Comparison of ENCODE assay signal across 1 cellular context in the genomic region with DNA sequence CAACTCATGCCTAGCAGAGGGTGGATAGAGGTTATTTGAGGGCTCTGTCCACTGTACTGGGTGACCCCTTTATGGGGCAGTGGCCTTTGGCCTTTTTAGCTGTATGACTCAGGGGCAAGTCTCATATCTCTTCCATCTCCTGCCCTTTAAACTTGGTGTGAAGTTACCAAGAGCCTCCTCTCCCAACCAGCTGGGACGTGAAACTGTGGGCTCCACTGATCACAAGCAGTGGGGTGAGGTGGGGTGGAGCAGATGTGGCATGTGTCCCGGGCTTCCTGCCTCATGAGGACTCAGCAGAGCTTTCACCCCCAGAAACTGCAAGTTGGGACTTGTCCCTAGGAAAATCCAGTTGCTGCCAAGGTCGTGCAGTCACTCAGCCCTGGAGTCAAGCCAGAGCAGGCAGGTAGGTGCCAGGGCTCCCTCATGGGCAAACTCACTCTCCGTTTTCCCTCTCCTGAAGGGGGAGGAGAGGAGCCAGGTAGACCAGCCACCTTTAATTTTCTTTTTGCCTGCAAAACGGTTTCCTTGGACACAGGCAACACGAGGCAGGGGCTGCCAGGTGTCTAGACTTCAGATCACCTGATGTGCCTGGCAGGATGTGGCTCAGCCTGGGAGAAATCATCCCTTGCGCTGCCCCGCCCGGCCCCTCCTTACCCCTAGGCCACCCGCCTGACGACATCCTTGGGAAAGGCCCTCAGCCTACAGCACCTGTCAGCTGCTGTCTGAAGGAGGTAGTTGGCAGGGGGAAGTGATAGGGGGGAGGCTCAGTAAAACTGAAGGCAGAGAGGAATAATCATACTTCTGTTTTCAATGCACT.
TF ChIP-seq lines count a peak whose summit lies in the region.

No MANE protein-coding gene starts in this region.

TF ChIP-seq in GM12878, 131 proteins besides CTCF, POLR2A, EP300 and RAD21 (continued from another document and continues in another):
- TF ChIP-seq, protein P1, sequence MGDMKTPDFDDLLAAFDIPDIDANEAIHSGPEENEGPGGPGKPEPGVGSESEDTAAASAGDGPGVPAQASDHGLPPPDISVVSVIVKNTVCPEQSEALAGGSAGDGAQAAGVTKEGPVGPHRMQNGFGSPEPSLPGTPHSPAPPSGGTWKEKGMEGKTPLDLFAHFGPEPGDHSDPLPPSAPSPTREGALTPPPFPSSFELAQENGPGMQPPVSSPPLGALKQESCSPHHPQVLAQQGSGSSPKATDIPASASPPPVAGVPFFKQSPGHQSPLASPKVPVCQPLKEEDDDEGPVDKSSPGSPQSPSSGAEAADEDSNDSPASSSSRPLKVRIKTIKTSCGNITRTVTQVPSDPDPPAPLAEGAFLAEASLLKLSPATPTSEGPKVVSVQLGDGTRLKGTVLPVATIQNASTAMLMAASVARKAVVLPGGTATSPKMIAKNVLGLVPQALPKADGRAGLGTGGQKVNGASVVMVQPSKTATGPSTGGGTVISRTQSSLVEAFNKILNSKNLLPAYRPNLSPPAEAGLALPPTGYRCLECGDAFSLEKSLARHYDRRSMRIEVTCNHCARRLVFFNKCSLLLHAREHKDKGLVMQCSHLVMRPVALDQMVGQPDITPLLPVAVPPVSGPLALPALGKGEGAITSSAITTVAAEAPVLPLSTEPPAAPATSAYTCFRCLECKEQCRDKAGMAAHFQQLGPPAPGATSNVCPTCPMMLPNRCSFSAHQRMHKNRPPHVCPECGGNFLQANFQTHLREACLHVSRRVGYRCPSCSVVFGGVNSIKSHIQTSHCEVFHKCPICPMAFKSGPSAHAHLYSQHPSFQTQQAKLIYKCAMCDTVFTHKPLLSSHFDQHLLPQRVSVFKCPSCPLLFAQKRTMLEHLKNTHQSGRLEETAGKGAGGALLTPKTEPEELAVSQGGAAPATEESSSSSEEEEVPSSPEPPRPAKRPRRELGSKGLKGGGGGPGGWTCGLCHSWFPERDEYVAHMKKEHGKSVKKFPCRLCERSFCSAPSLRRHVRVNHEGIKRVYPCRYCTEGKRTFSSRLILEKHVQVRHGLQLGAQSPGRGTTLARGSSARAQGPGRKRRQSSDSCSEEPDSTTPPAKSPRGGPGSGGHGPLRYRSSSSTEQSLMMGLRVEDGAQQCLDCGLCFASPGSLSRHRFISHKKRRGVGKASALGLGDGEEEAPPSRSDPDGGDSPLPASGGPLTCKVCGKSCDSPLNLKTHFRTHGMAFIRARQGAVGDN (IDR thresholded peaks at IDR 0.05): peak; percentile 72
- TF ChIP-seq CEBPB (IDR thresholded peaks at IDR 0.05; ENCODE audit: borderline replicate concordance in 1 of 2, low read depth in 2 of 2, low read length in 2 of 2) (no peak), ZNF24 (IDR thresholded peaks at IDR 0.05) (no peak), POLR2AphosphoS5 (IDR thresholded peaks at IDR 0.05; ENCODE audit: low read length) (peak; percentile 33; the same call in 1 of the 2 replicates), NBN (IDR thresholded peaks at IDR 0.05) (peak; percentile 53; the same call in 1 of the 2 replicates), JUND (IDR thresholded peaks at IDR 0.05; ENCODE audit: low read depth, low read length) (no peak), CBFB (IDR thresholded peaks at IDR 0.05; ENCODE audit: low read depth) (0 out of 2 replicates have a peak, but pooled peaks have one; percentile 32), DPF2 (IDR thresholded peaks at IDR 0.05) (peak; percentile 17; the same call in 1 of the 2 replicates), RB1 (IDR thresholded peaks at IDR 0.05; ENCODE audit: borderline replicate concordance) (no peak), MYC (IDR thresholded peaks at IDR 0.05; ENCODE audit: insufficient read depth, insufficient read length, insufficient replicate concordance, low read length, severe bottlenecking) (no peak), NFXL1 (IDR thresholded peaks at IDR 0.05; ENCODE audit: borderline replicate concordance) (no peak), RUNX3 (IDR thresholded peaks at IDR 0.05; ENCODE audit: low read length) (peak; percentile 40), NR2F1 (conservative IDR thresholded peaks at IDR 0.05) (peak; percentile 87), KLF5 (IDR thresholded peaks at IDR 0.05; ENCODE audit: partially characterized antibody) (no peak), POU2F2 (IDR thresholded peaks at IDR 0.05; ENCODE audit: borderline replicate concordance, low read depth, low read length) (no peak; the same call in 2 of the 3 replicates), YY1 (IDR thresholded peaks at IDR 0.05; ENCODE audit: low read depth, low read length) (no peak), FOS (IDR thresholded peaks at IDR 0.05; ENCODE audit: borderline replicate concordance, extremely low read depth, insufficient read length) (no peak), BRCA1 (IDR thresholded peaks at IDR 0.05; ENCODE audit: low read depth, low read length) (no peak), MTA3 (IDR thresholded peaks at IDR 0.05; ENCODE audit: borderline replicate concordance, low read length) (peak; percentile 60; the same call in 1 of the 2 replicates), TAF1 (IDR thresholded peaks at IDR 0.05; ENCODE audit: borderline replicate concordance, low read depth, low read length) (no peak), NR2C1 (IDR thresholded peaks at IDR 0.05) (no peak), ETV6 (conservative IDR thresholded peaks at IDR 0.05 in 1 of 2, IDR thresholded peaks at IDR 0.05 in 1 of 2; ENCODE audit: borderline replicate concordance in 1 of 2, low read depth in 1 of 2) (peak in 1 of 2 experiments; percentile 61; a peak in 1 of 4 replicates), KAT2A (conservative IDR thresholded peaks at IDR 0.05; ENCODE audit: control insufficient read depth, low read depth, low read length) (no peak), TCF12 (IDR thresholded peaks at IDR 0.05; ENCODE audit: low read depth, low read length) (peak; percentile 97), SMC3 (IDR thresholded peaks at IDR 0.05; ENCODE audit: borderline replicate concordance, low read length) (no peak), FOXM1 (IDR thresholded peaks at IDR 0.05; ENCODE audit: low read depth, low read length) (peak; percentile 42; the same call in 1 of the 2 replicates), HDAC6 (IDR thresholded peaks at IDR 0.05; ENCODE audit: unreplicated experiment) (no peak), MTA2 (IDR thresholded peaks at IDR 0.05; ENCODE audit: low read depth) (peak; percentile 48; the same call in 1 of the 2 replicates), SREBF1 (IDR thresholded peaks at IDR 0.05; ENCODE audit: low read length) (no peak), NRF1 (conservative IDR thresholded peaks at IDR 0.05; ENCODE audit: low read depth, low read length) (no peak), SPI1 (IDR thresholded peaks at IDR 0.05; ENCODE audit: borderline replicate concordance, insufficient read depth, low read depth, low read length) (peak; percentile 57; the same call in 1 of the 2 replicates)
- TF ChIP-seq, protein P2, sequence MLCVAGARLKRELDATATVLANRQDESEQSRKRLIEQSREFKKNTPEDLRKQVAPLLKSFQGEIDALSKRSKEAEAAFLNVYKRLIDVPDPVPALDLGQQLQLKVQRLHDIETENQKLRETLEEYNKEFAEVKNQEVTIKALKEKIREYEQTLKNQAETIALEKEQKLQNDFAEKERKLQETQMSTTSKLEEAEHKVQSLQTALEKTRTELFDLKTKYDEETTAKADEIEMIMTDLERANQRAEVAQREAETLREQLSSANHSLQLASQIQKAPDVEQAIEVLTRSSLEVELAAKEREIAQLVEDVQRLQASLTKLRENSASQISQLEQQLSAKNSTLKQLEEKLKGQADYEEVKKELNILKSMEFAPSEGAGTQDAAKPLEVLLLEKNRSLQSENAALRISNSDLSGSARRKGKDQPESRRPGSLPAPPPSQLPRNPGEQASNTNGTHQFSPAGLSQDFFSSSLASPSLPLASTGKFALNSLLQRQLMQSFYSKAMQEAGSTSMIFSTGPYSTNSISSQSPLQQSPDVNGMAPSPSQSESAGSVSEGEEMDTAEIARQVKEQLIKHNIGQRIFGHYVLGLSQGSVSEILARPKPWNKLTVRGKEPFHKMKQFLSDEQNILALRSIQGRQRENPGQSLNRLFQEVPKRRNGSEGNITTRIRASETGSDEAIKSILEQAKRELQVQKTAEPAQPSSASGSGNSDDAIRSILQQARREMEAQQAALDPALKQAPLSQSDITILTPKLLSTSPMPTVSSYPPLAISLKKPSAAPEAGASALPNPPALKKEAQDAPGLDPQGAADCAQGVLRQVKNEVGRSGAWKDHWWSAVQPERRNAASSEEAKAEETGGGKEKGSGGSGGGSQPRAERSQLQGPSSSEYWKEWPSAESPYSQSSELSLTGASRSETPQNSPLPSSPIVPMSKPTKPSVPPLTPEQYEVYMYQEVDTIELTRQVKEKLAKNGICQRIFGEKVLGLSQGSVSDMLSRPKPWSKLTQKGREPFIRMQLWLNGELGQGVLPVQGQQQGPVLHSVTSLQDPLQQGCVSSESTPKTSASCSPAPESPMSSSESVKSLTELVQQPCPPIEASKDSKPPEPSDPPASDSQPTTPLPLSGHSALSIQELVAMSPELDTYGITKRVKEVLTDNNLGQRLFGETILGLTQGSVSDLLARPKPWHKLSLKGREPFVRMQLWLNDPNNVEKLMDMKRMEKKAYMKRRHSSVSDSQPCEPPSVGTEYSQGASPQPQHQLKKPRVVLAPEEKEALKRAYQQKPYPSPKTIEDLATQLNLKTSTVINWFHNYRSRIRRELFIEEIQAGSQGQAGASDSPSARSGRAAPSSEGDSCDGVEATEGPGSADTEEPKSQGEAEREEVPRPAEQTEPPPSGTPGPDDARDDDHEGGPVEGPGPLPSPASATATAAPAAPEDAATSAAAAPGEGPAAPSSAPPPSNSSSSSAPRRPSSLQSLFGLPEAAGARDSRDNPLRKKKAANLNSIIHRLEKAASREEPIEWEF (IDR thresholded peaks at IDR 0.05; ENCODE audit: insufficient replicate concordance, low read depth, low read length): no peak
- TF ChIP-seq, protein P3, sequence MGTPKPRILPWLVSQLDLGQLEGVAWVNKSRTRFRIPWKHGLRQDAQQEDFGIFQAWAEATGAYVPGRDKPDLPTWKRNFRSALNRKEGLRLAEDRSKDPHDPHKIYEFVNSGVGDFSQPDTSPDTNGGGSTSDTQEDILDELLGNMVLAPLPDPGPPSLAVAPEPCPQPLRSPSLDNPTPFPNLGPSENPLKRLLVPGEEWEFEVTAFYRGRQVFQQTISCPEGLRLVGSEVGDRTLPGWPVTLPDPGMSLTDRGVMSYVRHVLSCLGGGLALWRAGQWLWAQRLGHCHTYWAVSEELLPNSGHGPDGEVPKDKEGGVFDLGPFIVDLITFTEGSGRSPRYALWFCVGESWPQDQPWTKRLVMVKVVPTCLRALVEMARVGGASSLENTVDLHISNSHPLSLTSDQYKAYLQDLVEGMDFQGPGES (IDR thresholded peaks at IDR 0.05): no peak
- TF ChIP-seq, protein P4, sequence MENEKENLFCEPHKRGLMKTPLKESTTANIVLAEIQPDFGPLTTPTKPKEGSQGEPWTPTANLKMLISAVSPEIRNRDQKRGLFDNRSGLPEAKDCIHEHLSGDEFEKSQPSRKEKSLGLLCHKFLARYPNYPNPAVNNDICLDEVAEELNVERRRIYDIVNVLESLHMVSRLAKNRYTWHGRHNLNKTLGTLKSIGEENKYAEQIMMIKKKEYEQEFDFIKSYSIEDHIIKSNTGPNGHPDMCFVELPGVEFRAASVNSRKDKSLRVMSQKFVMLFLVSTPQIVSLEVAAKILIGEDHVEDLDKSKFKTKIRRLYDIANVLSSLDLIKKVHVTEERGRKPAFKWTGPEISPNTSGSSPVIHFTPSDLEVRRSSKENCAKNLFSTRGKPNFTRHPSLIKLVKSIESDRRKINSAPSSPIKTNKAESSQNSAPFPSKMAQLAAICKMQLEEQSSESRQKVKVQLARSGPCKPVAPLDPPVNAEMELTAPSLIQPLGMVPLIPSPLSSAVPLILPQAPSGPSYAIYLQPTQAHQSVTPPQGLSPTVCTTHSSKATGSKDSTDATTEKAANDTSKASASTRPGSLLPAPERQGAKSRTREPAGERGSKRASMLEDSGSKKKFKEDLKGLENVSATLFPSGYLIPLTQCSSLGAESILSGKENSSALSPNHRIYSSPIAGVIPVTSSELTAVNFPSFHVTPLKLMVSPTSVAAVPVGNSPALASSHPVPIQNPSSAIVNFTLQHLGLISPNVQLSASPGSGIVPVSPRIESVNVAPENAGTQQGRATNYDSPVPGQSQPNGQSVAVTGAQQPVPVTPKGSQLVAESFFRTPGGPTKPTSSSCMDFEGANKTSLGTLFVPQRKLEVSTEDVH (IDR thresholded peaks at IDR 0.05; ENCODE audit: low read depth, partially characterized antibody): no peak
- TF ChIP-seq, protein P5, sequence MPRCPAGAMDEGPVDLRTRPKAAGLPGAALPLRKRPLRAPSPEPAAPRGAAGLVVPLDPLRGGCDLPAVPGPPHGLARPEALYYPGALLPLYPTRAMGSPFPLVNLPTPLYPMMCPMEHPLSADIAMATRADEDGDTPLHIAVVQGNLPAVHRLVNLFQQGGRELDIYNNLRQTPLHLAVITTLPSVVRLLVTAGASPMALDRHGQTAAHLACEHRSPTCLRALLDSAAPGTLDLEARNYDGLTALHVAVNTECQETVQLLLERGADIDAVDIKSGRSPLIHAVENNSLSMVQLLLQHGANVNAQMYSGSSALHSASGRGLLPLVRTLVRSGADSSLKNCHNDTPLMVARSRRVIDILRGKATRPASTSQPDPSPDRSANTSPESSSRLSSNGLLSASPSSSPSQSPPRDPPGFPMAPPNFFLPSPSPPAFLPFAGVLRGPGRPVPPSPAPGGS (IDR thresholded peaks at IDR 0.05; ENCODE audit: borderline replicate concordance, insufficient read depth, low read depth, low read length, poor library complexity, severe bottlenecking): peak; percentile 33
- TF ChIP-seq, protein P6, sequence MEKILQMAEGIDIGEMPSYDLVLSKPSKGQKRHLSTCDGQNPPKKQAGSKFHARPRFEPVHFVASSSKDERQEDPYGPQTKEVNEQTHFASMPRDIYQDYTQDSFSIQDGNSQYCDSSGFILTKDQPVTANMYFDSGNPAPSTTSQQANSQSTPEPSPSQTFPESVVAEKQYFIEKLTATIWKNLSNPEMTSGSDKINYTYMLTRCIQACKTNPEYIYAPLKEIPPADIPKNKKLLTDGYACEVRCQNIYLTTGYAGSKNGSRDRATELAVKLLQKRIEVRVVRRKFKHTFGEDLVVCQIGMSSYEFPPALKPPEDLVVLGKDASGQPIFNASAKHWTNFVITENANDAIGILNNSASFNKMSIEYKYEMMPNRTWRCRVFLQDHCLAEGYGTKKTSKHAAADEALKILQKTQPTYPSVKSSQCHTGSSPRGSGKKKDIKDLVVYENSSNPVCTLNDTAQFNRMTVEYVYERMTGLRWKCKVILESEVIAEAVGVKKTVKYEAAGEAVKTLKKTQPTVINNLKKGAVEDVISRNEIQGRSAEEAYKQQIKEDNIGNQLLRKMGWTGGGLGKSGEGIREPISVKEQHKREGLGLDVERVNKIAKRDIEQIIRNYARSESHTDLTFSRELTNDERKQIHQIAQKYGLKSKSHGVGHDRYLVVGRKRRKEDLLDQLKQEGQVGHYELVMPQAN (conservative IDR thresholded peaks at IDR 0.05): 0 out of 2 replicates have a peak, but pooled peaks have one; percentile 30
- TF ChIP-seq, protein P7, sequence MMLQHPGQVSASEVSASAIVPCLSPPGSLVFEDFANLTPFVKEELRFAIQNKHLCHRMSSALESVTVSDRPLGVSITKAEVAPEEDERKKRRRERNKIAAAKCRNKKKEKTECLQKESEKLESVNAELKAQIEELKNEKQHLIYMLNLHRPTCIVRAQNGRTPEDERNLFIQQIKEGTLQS (IDR thresholded peaks at IDR 0.05; ENCODE audit: borderline replicate concordance, extremely low read depth, low read depth, low read length): no peak
